ENCODE assay signal across 8 cellular contexts in genomic region chr19:7920520-7921301, GRCh38. TPM values are rescaled to one million over a fixed set of nuclear protein-coding genes. Genes with fewer than 3 reads are reported as not detected.
A peak's percentile ranks its signal among the peaks of the same experiment; 100 is the strongest.
DNase-seq lines count a peak whose midpoint lies in the region; ATAC-seq and TF ChIP-seq lines count a peak whose summit lies in the region.

No MANE protein-coding gene starts in this region.

- H3K4me1 ChIP-seq in SK-N-SH (ENCODE audit: control insufficient read depth in 1 of 2, insufficient read depth in 2 of 2, low read depth in 1 of 2, low read length in 1 of 2): peaks cover 10 to 39% of the 10 kb centered on the region in 2 experiments; a peak in 2 of 4 replicates
- H3K4me1 ChIP-seq in thoracic aorta (ENCODE audit: control insufficient read depth in 1 of 2, low read depth in 2 of 2): peaks cover 34 to 67% of the 10 kb centered on the region in 2 donors

- H3K27ac ChIP-seq in SK-N-SH (ENCODE audit: low read depth in 2 of 2, low read length in 1 of 2) (peak overlapping the region; percentile 86 to 92), thoracic aorta (peak overlapping the region; percentile 88 to 89)

- TF ChIP-seq RAD21 in SK-N-SH (IDR thresholded peaks at IDR 0.05; ENCODE audit: low read length): no peak

- peaks cover 4% of the 10 kb centered on the region for H3F3A ChIP-seq in SK-N-SH (replicated peaks; ENCODE audit: insufficient read depth)

- peak overlapping the region; percentile 67 to 73 for H3K27ac Mint-ChIP-seq in activated naive CD4-positive, alpha-beta T cell treated with anti-CD3 and anti-CD28 coated beads, Interleukin-2, amount 50 U/mL, for 72 hours
- H3K27ac Mint-ChIP-seq in glutamatergic neuron (ENCODE audit: unreplicated experiment) (no peak overlapping the region), osteocyte (ENCODE audit: unreplicated experiment) (peak overlapping the region; percentile 96)

- no peak for TF ChIP-seq CTCF in SK-N-SH (IDR thresholded peaks at IDR 0.05)
- no peak for TF ChIP-seq CTCF in glutamatergic neuron (IDR thresholded peaks at IDR 0.05; ENCODE audit: partially characterized antibody, unreplicated experiment)
- TF ChIP-seq CTCF in osteocyte (IDR thresholded peaks at IDR 0.05): no peak
- no peak for TF ChIP-seq CTCF in thoracic aorta (IDR thresholded peaks at IDR 0.05)

- H3K4me3 Mint-ChIP-seq in glutamatergic neuron (ENCODE audit: unreplicated experiment): peak overlapping the region; percentile 87
- H3K4me3 Mint-ChIP-seq in osteocyte (ENCODE audit: unreplicated experiment): peak overlapping the region; percentile 91

- peaks cover 18% of the 10 kb centered on the region for H3K27me3 Mint-ChIP-seq in glutamatergic neuron (ENCODE audit: unreplicated experiment)
- peaks cover 4% of the 10 kb centered on the region for H3K27me3 Mint-ChIP-seq in osteocyte (ENCODE audit: unreplicated experiment)

- peaks cover 0 to 4% of the 10 kb centered on the region in 2 donors for H3K36me3 Mint-ChIP-seq in activated naive CD4-positive, alpha-beta T cell treated with anti-CD3 and anti-CD28 coated beads, Interleukin-2, amount 50 U/mL, for 72 hours
- H3K36me3 Mint-ChIP-seq in glutamatergic neuron (ENCODE audit: unreplicated experiment) (no peaks in the 10 kb centered on the region), osteocyte (ENCODE audit: unreplicated experiment) (no peaks in the 10 kb centered on the region)

- H3K36me3 ChIP-seq in SK-N-SH (replicated peaks in 1 of 2; ENCODE audit: control insufficient read depth in 1 of 2, insufficient read depth in 2 of 2, low read length in 1 of 2): peaks cover 0 to 20% of the 10 kb centered on the region in 2 experiments
- H3K36me3 ChIP-seq in thoracic aorta: peaks cover 14% of the 10 kb centered on the region

- H3K27me3 ChIP-seq in SK-N-SH (ENCODE audit: insufficient read depth) (peaks cover 4% of the 10 kb centered on the region; the same call in 1 of the 2 replicates), thoracic aorta (replicated peaks; ENCODE audit: insufficient read depth) (no peaks in the 10 kb centered on the region)

- H3K4me3 ChIP-seq in SK-N-SH (ENCODE audit: low read depth in 2 of 2, low read length in 1 of 2) (peak overlapping the region; percentile 77), thoracic aorta (peak overlapping the region; percentile 96)

- H3K4me2 ChIP-seq in SK-N-SH: peak overlapping the region; percentile 94

- H3K9me3 ChIP-seq in SK-N-SH: no peaks in the 10 kb centered on the region
- no peaks in the 10 kb centered on the region for H3K9me3 ChIP-seq in thoracic aorta

- POLR2A ChIA-PET in HEK293T (lab: Yijun Ruan, JAX): interaction anchor here (0.8 to 3.3 kb wide), 11 partner anchors 9 to 291 kb away, joined by 3 to 30 read pairs (median 6); partner anchors contain the start of genes LRRC8E, MAP2K7, PET100 and TIMM44
- POLR2A ChIA-PET in SK-N-SH (lab: Yijun Ruan, JAX): interaction anchor here (0.6 to 2.4 kb wide), 7 partner anchors 8 to 59 kb away, joined by 3 to 10 read pairs (median 8); partner anchors contain the start of genes MAP2K7, PRR36 and TIMM44

- H3K79me2 ChIP-seq in SK-N-SH (ENCODE audit: insufficient read depth): peaks cover 24% of the 10 kb centered on the region; the same call in 1 of the 2 replicates

- H3K9me3 Mint-ChIP-seq in activated naive CD4-positive, alpha-beta T cell treated with anti-CD3 and anti-CD28 coated beads, Interleukin-2, amount 50 U/mL, for 72 hours: no peaks in the 10 kb centered on the region
- peaks cover 10% of the 10 kb centered on the region for H3K9me3 Mint-ChIP-seq in glutamatergic neuron (ENCODE audit: unreplicated experiment)
- no peaks in the 10 kb centered on the region for H3K9me3 Mint-ChIP-seq in osteocyte (ENCODE audit: unreplicated experiment)

- peaks cover 33% of the 10 kb centered on the region for H4K20me1 ChIP-seq in SK-N-SH (ENCODE audit: insufficient read depth)

- no peaks in the 10 kb centered on the region for H3K9me2 ChIP-seq in SK-N-SH

- ATAC-seq in activated naive CD4-positive, alpha-beta T cell treated with anti-CD3 and anti-CD28 coated beads, Interleukin-2, amount 50 U/mL, for 72 hours: peak; percentile 48 to 63
- peak; percentile 53 for ATAC-seq in thoracic aorta (ENCODE audit: insufficient number of reproducible peaks, low FRiP score, low read depth)

- H3K9ac ChIP-seq in SK-N-SH: peak overlapping the region; percentile 81

- no peak for TF ChIP-seq EP300 in SK-N-SH (IDR thresholded peaks at IDR 0.05; ENCODE audit: borderline replicate concordance in 1 of 2, low read depth in 1 of 2, low read length in 1 of 2)

- H2AFZ ChIP-seq in SK-N-SH (ENCODE audit: low read depth): peak overlapping the region; percentile 84; the same call in 1 of the 2 replicates

- H3K4me1 Mint-ChIP-seq in glutamatergic neuron (ENCODE audit: low read depth, unreplicated experiment): peaks cover 2% of the 10 kb centered on the region
- peaks cover 31% of the 10 kb centered on the region for H3K4me1 Mint-ChIP-seq in osteocyte (ENCODE audit: unreplicated experiment)

- WGBS in SK-N-SH (ENCODE audit: low lambda C conversion rate): 3% methylated on average over 55 of the region's 62 CpGs

- CTCF ChIA-PET in HEK293T (lab: Yijun Ruan, JAX): interaction anchor here (0.6 to 2.9 kb wide), 7 partner anchors 8 to 68 kb away, joined by 3 to 19 read pairs (median 3); partner anchors contain the start of gene MAP2K7
- CTCF ChIA-PET in SK-N-SH (lab: Yijun Ruan, JAX): interaction anchor here (1.1 to 5.0 kb wide), 9 partner anchors 9 to 352 kb away, joined by 3 to 36 read pairs (median 4); partner anchors contain the start of genes MAP2K7 and TIMM44

- DNase-seq in GDM1 (lab: John Stamatoyannopoulos, UW) (peak; percentile 99), HEK293T (ENCODE audit: extremely low spot score) (peak; percentile 94), NCI-H1048 (lab: John Stamatoyannopoulos, UW) (peak; percentile 94), SK-N-SH (peak; percentile 97), glutamatergic neuron (peak; percentile 99), osteocyte (ENCODE audit: extremely low spot score, unreplicated experiment) (peak; percentile 99), thoracic aorta (ENCODE audit: low spot score) (peak; percentile 100)
- peak; percentile 93 to 96 for DNase-seq in activated naive CD4-positive, alpha-beta T cell treated with anti-CD3 and anti-CD28 coated beads, Interleukin-2, amount 50 U/mL, for 72 hours (ENCODE audit: low spot score in 2 of 2)

TF ChIP-seq in HEK293T, 16 proteins besides CTCF, POLR2A, EP300 and RAD21 (continues in another document):
- no peak for TF ChIP-seq FOXA1 (IDR thresholded peaks at IDR 0.05)
- TF ChIP-seq SUZ12 (IDR thresholded peaks at IDR 0.05): no peak
- no peak for TF ChIP-seq ELF4 (IDR thresholded peaks at IDR 0.05)
- no peak for TF ChIP-seq TARDBP (IDR thresholded peaks at IDR 0.05)
- no peak for TF ChIP-seq CTBP1 (IDR thresholded peaks at IDR 0.05; ENCODE audit: borderline replicate concordance)
- no peak for TF ChIP-seq HDGF (IDR thresholded peaks at IDR 0.05; ENCODE audit: borderline replicate concordance)

TF ChIP-seq in SK-N-SH, 30 proteins besides CTCF, POLR2A, EP300 and RAD21 (continues in another document):
- TF ChIP-seq RXRA (IDR thresholded peaks at IDR 0.05; ENCODE audit: borderline replicate concordance, low read depth) (no peak), RCOR1 (IDR thresholded peaks at IDR 0.05; ENCODE audit: low read length) (no peak), TEAD4 (IDR thresholded peaks at IDR 0.05; ENCODE audit: borderline replicate concordance, insufficient read depth) (no peak), NFIC (IDR thresholded peaks at IDR 0.05; ENCODE audit: borderline replicate concordance) (no peak), MEF2A (IDR thresholded peaks at IDR 0.05; ENCODE audit: borderline replicate concordance, low read depth) (no peak), TAF1 (IDR thresholded peaks at IDR 0.05; ENCODE audit: borderline replicate concordance, low read depth, low read length) (no peak; the same call in 1 of the 2 replicates)

RNA-seq across cellular contexts. Expression of gene SNAPC2, which starts 0.6 kb away (rescaled TPM):
- polyA plus RNA-seq in SK-N-SH (2012; rRNA removed): 29.7 and 38.7 TPM in 2 replicates
- 15.2 and 23.9 TPM in 2 replicates for polyA plus RNA-seq in SK-N-SH (2012; cell fraction: cytosol; rRNA removed)
- 26.0 and 28.6 TPM in 2 replicates for polyA plus RNA-seq in SK-N-SH (2012; cell fraction: nucleus; rRNA removed)
- total RNA-seq in activated naive CD4-positive, alpha-beta T cell treated with anti-CD3 and anti-CD28 coated beads, Interleukin-2, amount 50 U/mL, for 72 hours: 10 to 100 TPM; 16.0 to 22.0 TPM
- total RNA-seq in glutamatergic neuron (ENCODE audit: unreplicated experiment) (18.6 TPM), osteocyte (19.6 and 21.9 TPM in 2 replicates), thoracic aorta (10 to 100 TPM; 13.3 to 26.1 TPM)

RNA-seq across cellular contexts. Expression of gene CTXN1, which starts 5.2 kb away (rescaled TPM):
- 28.3 and 53.8 TPM in 2 replicates for polyA plus RNA-seq in SK-N-SH (2012; rRNA removed)
- polyA plus RNA-seq in SK-N-SH (2012; cell fraction: cytosol; rRNA removed): 26.2 and 42.1 TPM in 2 replicates
- polyA plus RNA-seq in SK-N-SH (2012; cell fraction: nucleus; rRNA removed): 29.2 and 60.3 TPM in 2 replicates
- under 1 TPM in 1 of 2 donors, not detected in 1; 0.78 TPM for total RNA-seq in activated naive CD4-positive, alpha-beta T cell treated with anti-CD3 and anti-CD28 coated beads, Interleukin-2, amount 50 U/mL, for 72 hours
- total RNA-seq in glutamatergic neuron (ENCODE audit: unreplicated experiment): 90.6 TPM
- 28.7 and 28.8 TPM in 2 replicates for total RNA-seq in osteocyte
- total RNA-seq in thoracic aorta: under 1 TPM in 1 of 2 donors, not detected in 1; 0.54 TPM

RNA-seq across cellular contexts. Expression of gene TGFBR3L, which starts 6.1 kb away (rescaled TPM):
- polyA plus RNA-seq in SK-N-SH (2012; rRNA removed): 0.78 and 0.87 TPM in 2 replicates
- 0.71 and 0.79 TPM in 2 replicates for polyA plus RNA-seq in SK-N-SH (2012; cell fraction: cytosol; rRNA removed)
- polyA plus RNA-seq in SK-N-SH (2012; cell fraction: nucleus; rRNA removed): 2.3 and 5.0 TPM in 2 replicates
- total RNA-seq in activated naive CD4-positive, alpha-beta T cell treated with anti-CD3 and anti-CD28 coated beads, Interleukin-2, amount 50 U/mL, for 72 hours: 1 to 10 TPM; 3.3 to 5.8 TPM
- total RNA-seq in glutamatergic neuron (ENCODE audit: unreplicated experiment) (0.69 TPM), osteocyte (2.3 and 2.6 TPM in 2 replicates), thoracic aorta (not detected)

RNA-seq across cellular contexts. Expression of gene MAP2K7, which starts 17.0 kb away (rescaled TPM):
- polyA plus RNA-seq in SK-N-SH (2012; rRNA removed): 13.0 and 13.6 TPM in 2 replicates
- 6.2 and 9.7 TPM in 2 replicates for polyA plus RNA-seq in SK-N-SH (2012; cell fraction: cytosol; rRNA removed)
- polyA plus RNA-seq in SK-N-SH (2012; cell fraction: nucleus; rRNA removed): 49.6 and 65.3 TPM in 2 replicates
- total RNA-seq in activated naive CD4-positive, alpha-beta T cell treated with anti-CD3 and anti-CD28 coated beads, Interleukin-2, amount 50 U/mL, for 72 hours: 10 to 100 TPM; 38.4 to 55.3 TPM
- 44.2 TPM for total RNA-seq in glutamatergic neuron (ENCODE audit: unreplicated experiment)
- total RNA-seq in osteocyte: 34.4 and 42.1 TPM in 2 replicates
- total RNA-seq in thoracic aorta: 10 to 100 TPM; 15.2 to 16.9 TPM

RNA-seq across cellular contexts. Expression of gene TIMM44, which starts 22.8 kb away (rescaled TPM):
- 49.7 and 50.9 TPM in 2 replicates for polyA plus RNA-seq in SK-N-SH (2012; rRNA removed)
- polyA plus RNA-seq in SK-N-SH (2012; cell fraction: cytosol; rRNA removed): 37.0 and 38.1 TPM in 2 replicates
- 97.2 and 112 TPM in 2 replicates for polyA plus RNA-seq in SK-N-SH (2012; cell fraction: nucleus; rRNA removed)
- total RNA-seq in activated naive CD4-positive, alpha-beta T cell treated with anti-CD3 and anti-CD28 coated beads, Interleukin-2, amount 50 U/mL, for 72 hours: 10 to 100 TPM; 66.0 to 99.3 TPM
- total RNA-seq in glutamatergic neuron (ENCODE audit: unreplicated experiment) (109 TPM), osteocyte (69.4 and 73.4 TPM in 2 replicates), thoracic aorta (10 to 100 TPM; 51.2 to 77.6 TPM)

Comparison
In these comparisons a context has a peak if more than half of its experiments do, and no peak if none do; other contexts are left out.
1. Peak in every context shown above with its lines: DNase-seq, ATAC-seq, H3K4me3 ChIP-seq and H3K27ac ChIP-seq.
2. RNA of gene CTXN1, which starts 5.2 kb away (total RNA-seq): 90.6 TPM in glutamatergic neuron (single experiment) and 28.7 to 28.8 TPM in osteocyte; 0.78 TPM in activated naive CD4-positive, alpha-beta T cell treated with anti-CD3 and anti-CD28 coated beads, Interleukin-2, amount 50 U/mL, for 72 hours and 0.54 TPM in thoracic aorta; every median in the first group is over 10 times any median in the second.